In genomic region chr6:36657942-36658544, GRCh38 we compare ENCODE assay signal across 1 cellular context.
TF ChIP-seq lines count a peak whose summit lies in the region.

No MANE protein-coding gene starts in this region.

TF ChIP-seq in H1, 55 proteins besides CTCF, POLR2A, EP300 and RAD21:
- no peak for TF ChIP-seq TEAD4 (IDR thresholded peaks at IDR 0.05; ENCODE audit: low read depth, low read length)
- TF ChIP-seq SUZ12 (IDR thresholded peaks at IDR 0.05; ENCODE audit: low read length): no peak
- no peak for TF ChIP-seq SP2 (IDR thresholded peaks at IDR 0.05; ENCODE audit: low read length)
- no peak for TF ChIP-seq ZNF274 (IDR thresholded peaks at IDR 0.05; ENCODE audit: borderline replicate concordance, extremely low read depth, low read length)
- no peak for TF ChIP-seq E2F6 (IDR thresholded peaks at IDR 0.05)
- TF ChIP-seq GTF2F1 (IDR thresholded peaks at IDR 0.05; ENCODE audit: borderline replicate concordance, low read depth, low read length): no peak
- TF ChIP-seq SRF (IDR thresholded peaks at IDR 0.05; ENCODE audit: low read depth, low read length): no peak
- no peak for TF ChIP-seq RNF2 (IDR thresholded peaks at IDR 0.05; ENCODE audit: borderline replicate concordance, low read depth, low read length, missing control alignments, poor library complexity, severe bottlenecking)
- TF ChIP-seq BCL11A (IDR thresholded peaks at IDR 0.05; ENCODE audit: low read depth in 2 of 2, low read length in 2 of 2): no peak
- no peak for TF ChIP-seq TAF7 (optimal IDR thresholded peaks at IDR 0.05; ENCODE audit: borderline replicate concordance, low read depth, low read length)
- TF ChIP-seq CREB1 (IDR thresholded peaks at IDR 0.05): no peak
- TF ChIP-seq HDAC2 (IDR thresholded peaks at IDR 0.05; ENCODE audit: borderline replicate concordance in 1 of 2, low read depth in 2 of 2, low read length in 2 of 2): no peak
- TF ChIP-seq SIN3A (conservative IDR thresholded peaks at IDR 0.05 in 1 of 2, IDR thresholded peaks at IDR 0.05 in 1 of 2; ENCODE audit: low read depth in 1 of 2, low read length in 2 of 2): no peak
- no peak for TF ChIP-seq SAP30 (IDR thresholded peaks at IDR 0.05; ENCODE audit: insufficient read depth, insufficient replicate concordance, low read length)
- no peak for TF ChIP-seq CHD1 (IDR thresholded peaks at IDR 0.05; ENCODE audit: low read depth, low read length)
- TF ChIP-seq RBBP5 (IDR thresholded peaks at IDR 0.05; ENCODE audit: borderline replicate concordance, low read depth, low read length): no peak
- TF ChIP-seq CHD7 (IDR thresholded peaks at IDR 0.05; ENCODE audit: insufficient replicate concordance, low read length): no peak
- no peak for TF ChIP-seq RFX5 (IDR thresholded peaks at IDR 0.05; ENCODE audit: borderline replicate concordance, low read depth, low read length)
- no peak for TF ChIP-seq MAX (IDR thresholded peaks at IDR 0.05)
